Comparison of ENCODE assay signal across 18 cellular contexts in the genomic region with DNA sequence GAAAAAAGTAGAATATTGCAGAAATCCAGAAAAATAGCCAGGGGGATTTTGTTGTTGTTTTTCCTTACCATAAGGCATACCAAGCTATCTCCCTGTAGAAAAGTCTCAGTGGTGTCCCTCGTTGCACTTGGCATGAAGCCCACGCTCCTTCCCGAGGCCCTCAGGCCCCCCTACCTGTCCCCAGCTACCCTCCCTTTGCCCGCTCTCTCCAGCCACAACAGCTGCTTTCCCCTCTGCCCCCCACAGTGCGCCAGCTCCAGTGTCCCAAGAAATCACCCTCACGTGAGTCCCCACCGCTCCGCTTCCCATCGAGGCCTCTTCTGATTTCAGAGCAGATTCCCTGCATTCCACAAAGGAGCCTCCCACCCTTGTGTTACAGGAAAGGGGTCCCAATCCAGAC. TPM values are rescaled to one million over a fixed set of nuclear protein-coding genes. Genes with fewer than 3 reads are reported as not detected.
DNase-seq lines count a peak whose midpoint lies in the region; ATAC-seq and TF ChIP-seq lines count a peak whose summit lies in the region.
"Had no signal": no experiment of that assay in that cellular context is flagged by ENCODE, and none has a peak within 500 bp of the region (broad histone marks: within the 10 kb centered on the region; RNA-seq: fewer than 3 reads in every experiment).

No MANE protein-coding gene starts in this region.

- H3K4me1 ChIP-seq in osteoblast (ENCODE audit: insufficient read depth, low read length) (no peaks in the 10 kb centered on the region), psoas muscle (no peaks in the 10 kb centered on the region)
- H3K4me1 ChIP-seq: A549 had no signal

- no peak overlapping the region for H3K4me2 ChIP-seq in osteoblast (ENCODE audit: insufficient read depth, low read length)
- H3K4me2 ChIP-seq: A549 had no signal

- H3K27ac ChIP-seq in osteoblast (ENCODE audit: low read depth, low read length) (no peak overlapping the region), psoas muscle (no peak overlapping the region)
- H3K27ac ChIP-seq: 22Rv1, A549, C4-2B, HL-60 had no signal

- no peak overlapping the region for H3K4me3 Mint-ChIP-seq in CD14-positive monocyte
- no peak overlapping the region for H3K4me3 Mint-ChIP-seq in WTC11
- H3K4me3 Mint-ChIP-seq in nephron progenitor cell, result no peak overlapping the region
- H3K4me3 Mint-ChIP-seq: CD4-positive, alpha-beta memory T cell had no signal

- WGBS in psoas muscle, 3 donors, result 71 to 72% (median 71%) methylated on average over 9 of the region's 9 CpGs

- H3K9me3 ChIP-seq in osteoblast (ENCODE audit: low read depth, low read length) (no peaks in the 10 kb centered on the region), psoas muscle (no peaks in the 10 kb centered on the region)
- H3K9me3 ChIP-seq: A549 had no signal

- H3K27ac Mint-ChIP-seq in CD14-positive monocyte (peak overlapping the region in 5 of 7 donors; percentile 50 to 80 (median 66)), WTC11 (peak overlapping the region; percentile 72; the same call in 1 of the 2 replicates), nephron progenitor cell (peak overlapping the region; percentile 57)
- H3K27ac Mint-ChIP-seq: CD4-positive, alpha-beta memory T cell had no signal

- POLR2A ChIA-PET in WTC11 (lab: Charles Lee), result no interaction called here

- TF ChIP-seq CTCF in CD14-positive monocyte (IDR thresholded peaks at IDR 0.05), result no peak
- no peak for TF ChIP-seq CTCF in WTC11 (IDR thresholded peaks at IDR 0.05)
- no peak for TF ChIP-seq CTCF in nephron progenitor cell (IDR thresholded peaks at IDR 0.05)
- TF ChIP-seq CTCF in osteoblast (IDR thresholded peaks at IDR 0.05; ENCODE audit: extremely low read depth, low read depth, low read length), result no peak
- TF ChIP-seq CTCF in psoas muscle (IDR thresholded peaks at IDR 0.05), result no peak

- peaks cover 54% of the 10 kb centered on the region for H4K20me1 ChIP-seq in osteoblast (ENCODE audit: insufficient read depth, low read length)

- H3K4me3 ChIP-seq in osteoblast (ENCODE audit: insufficient read depth, low read length) (no peak overlapping the region), psoas muscle (no peak overlapping the region)
- H3K4me3 ChIP-seq: A549 had no signal

- H3K9me3 Mint-ChIP-seq in CD14-positive monocyte (no peaks in the 10 kb centered on the region), WTC11 (no peaks in the 10 kb centered on the region), nephron progenitor cell (no peaks in the 10 kb centered on the region)

- H3K79me2 ChIP-seq in osteoblast (ENCODE audit: insufficient read depth, low read length), result peaks cover 6% of the 10 kb centered on the region

- H3K4me1 Mint-ChIP-seq in CD14-positive monocyte (peaks cover 75% of the 10 kb centered on the region), WTC11 (peaks cover 20% of the 10 kb centered on the region), nephron progenitor cell (peaks cover 15% of the 10 kb centered on the region)

- H3K36me3 Mint-ChIP-seq in CD14-positive monocyte (peaks cover 60 to 89% of the 10 kb centered on the region in 2 donors), WTC11 (peaks cover 20% of the 10 kb centered on the region), nephron progenitor cell (ENCODE audit: low read depth) (peaks cover 6% of the 10 kb centered on the region)

- H2AFZ ChIP-seq in osteoblast (ENCODE audit: low read length), result no peak overlapping the region

- DNase-seq in CD14-positive monocyte (ENCODE audit: low spot score) (no peak), WTC11 (ENCODE audit: low spot score) (no peak), nephron progenitor cell (no peak), osteoblast (ENCODE audit: insufficient read length, low spot score, missing footprints) (peak; percentile 43), cerebellum (ENCODE audit: low spot score) (no peak), psoas muscle (no peak)
- DNase-seq: AML-193; CD4-positive, alpha-beta memory T cell; DMS79 treated with DMSO at 0.1 percent for 48 hours; GF-D8; GOT3; H7 had no signal

- intact Hi-C loops in CD14-positive monocyte (cut with micrococcal nuclease) (no loop called here), psoas muscle (cut with DNase I) (no loop called here)

- H3K36me3 ChIP-seq in osteoblast (ENCODE audit: insufficient read depth, low read length), result peaks cover 13% of the 10 kb centered on the region
- peaks cover 3 to 45% of the 10 kb centered on the region in 2 donors for H3K36me3 ChIP-seq in psoas muscle (ENCODE audit: insufficient read depth in 1 of 2, low read depth in 1 of 2)

- CTCF ChIA-PET in WTC11 (lab: Charles Lee), result no interaction called here

- peaks cover 0 to 1% (median 0%) of the 10 kb centered on the region in 3 donors for H3K27me3 Mint-ChIP-seq in CD14-positive monocyte (ENCODE audit: low read depth in 3 of 3)
- no peaks in the 10 kb centered on the region for H3K27me3 Mint-ChIP-seq in WTC11 (ENCODE audit: low read depth)
- H3K27me3 Mint-ChIP-seq in nephron progenitor cell (ENCODE audit: low read depth, poor library complexity), result peaks cover 2% of the 10 kb centered on the region
- H3K27me3 Mint-ChIP-seq: CD4-positive, alpha-beta memory T cell had no signal

- H3K27me3 ChIP-seq in osteoblast (ENCODE audit: insufficient read depth, low read length) (no peaks in the 10 kb centered on the region), psoas muscle (ENCODE audit: insufficient read depth in 3 of 3, low read length in 2 of 3) (no peaks in the 10 kb centered on the region)

- no peak for ATAC-seq in WTC11
- no peak for ATAC-seq in GM19395 (IDR thresholded peaks at IDR 0.05; ENCODE audit: unreplicated experiment)
- ATAC-seq in psoas muscle, result no peak
- ATAC-seq: A549 had no signal

TF ChIP-seq in WTC11, 78 proteins besides CTCF, POLR2A, EP300 and RAD21 (continues in another document):
- TF ChIP-seq, protein P1, sequence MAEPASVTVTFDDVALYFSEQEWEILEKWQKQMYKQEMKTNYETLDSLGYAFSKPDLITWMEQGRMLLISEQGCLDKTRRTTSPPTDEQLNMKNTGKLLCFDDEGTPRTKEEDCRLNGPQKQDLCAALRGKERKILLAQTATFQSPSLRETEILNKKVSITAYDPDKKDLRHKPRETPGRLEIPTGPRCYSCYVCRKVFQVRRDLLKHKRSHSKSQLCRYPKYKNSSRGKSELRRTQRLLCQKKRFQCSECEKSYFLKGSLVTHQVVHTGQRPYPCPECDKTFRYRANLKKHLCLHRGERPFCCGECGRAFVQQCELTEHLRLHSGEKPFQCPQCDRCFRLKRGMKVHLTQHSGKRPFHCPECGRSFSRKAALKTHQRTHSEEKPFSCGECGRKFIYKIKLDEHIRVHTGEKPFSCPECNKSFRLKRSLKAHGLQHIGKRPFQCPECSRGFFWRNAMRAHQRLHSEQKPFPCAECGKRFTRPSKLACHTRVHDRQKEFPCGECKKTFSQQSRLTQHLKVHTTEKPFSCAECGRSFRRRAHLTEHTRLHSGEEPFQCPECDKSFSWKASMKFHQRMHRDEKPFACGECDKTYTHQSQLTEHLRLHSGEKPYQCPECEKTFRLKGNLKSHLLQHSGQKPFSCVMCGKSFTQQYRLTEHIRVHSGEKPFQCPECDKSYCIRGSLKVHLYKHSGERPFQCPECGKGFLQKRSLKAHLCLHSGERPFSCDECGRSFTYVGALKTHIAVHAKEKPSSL (CRISPR knock-in tag; conservative IDR thresholded peaks at IDR 0.05), result no peak
- TF ChIP-seq ZBTB21 (CRISPR knock-in tag; IDR thresholded peaks at IDR 0.05; ENCODE audit: borderline replicate concordance) (no peak), HMGA2 (CRISPR knock-in tag; IDR thresholded peaks at IDR 0.05) (no peak)
- TF ChIP-seq, protein P2, sequence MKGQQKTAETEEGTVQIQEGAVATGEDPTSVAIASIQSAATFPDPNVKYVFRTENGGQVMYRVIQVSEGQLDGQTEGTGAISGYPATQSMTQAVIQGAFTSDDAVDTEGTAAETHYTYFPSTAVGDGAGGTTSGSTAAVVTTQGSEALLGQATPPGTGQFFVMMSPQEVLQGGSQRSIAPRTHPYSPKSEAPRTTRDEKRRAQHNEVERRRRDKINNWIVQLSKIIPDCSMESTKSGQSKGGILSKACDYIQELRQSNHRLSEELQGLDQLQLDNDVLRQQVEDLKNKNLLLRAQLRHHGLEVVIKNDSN (CRISPR knock-in tag; IDR thresholded peaks at IDR 0.05), result no peak

RNA-seq across cellular contexts. Expression of a gene that starts 8.4 kb away (rescaled TPM):
- polyA plus RNA-seq in CD14-positive monocyte (100 to 1,000 TPM; 842 to 938 TPM), psoas muscle (100 to 1,000 TPM in 2 of 3 donors, 10 to 100 TPM in 1; 36.9 to 179 (median 138) TPM)
- total RNA-seq in WTC11 (2021) (81.6 to 102 TPM (median 101 TPM) in 3 replicates), osteoblast (47.7 and 56.5 TPM in 2 replicates), cerebellum (7.7 TPM), psoas muscle (10 to 100 TPM; 28.5 to 46.0 (median 42.2) TPM)

RNA-seq across cellular contexts. Expression of a gene that starts 17.7 kb away (rescaled TPM):
- polyA plus RNA-seq in CD14-positive monocyte (not detected), psoas muscle (1 to 10 TPM; 1.9 to 2.5 (median 2.1) TPM)
- total RNA-seq in WTC11 (2021) (1.2 to 3.1 TPM (median 2.8 TPM) in 3 replicates), osteoblast (under 0.01 TPM in 1 of 2 replicates, not detected in the other), cerebellum (not detected), psoas muscle (1 to 10 TPM; 1.8 to 5.3 (median 3.4) TPM)
- total RNA-seq: CD4-positive, alpha-beta memory T cell; HT1080 had no signal
- polyA plus RNA-seq: A549; CD4-positive, alpha-beta memory T cell had no signal

RNA-seq across cellular contexts. Expression of a gene that starts 52.8 kb away (rescaled TPM):
- under 1 TPM; 0.14 to 0.18 TPM for polyA plus RNA-seq in CD14-positive monocyte
- 12.0 to 13.4 TPM (median 13.3 TPM) in 3 replicates for total RNA-seq in WTC11 (2021)
- total RNA-seq in osteoblast, result under 0.01 TPM in 2 replicates
- total RNA-seq in cerebellum, result 63.6 TPM
- total RNA-seq in psoas muscle, result under 1 TPM in 1 of 4 donors, not detected in 3; 0.04 TPM
- under 1 TPM in 2 of 3 donors, not detected in 1; 0.01 to 0.65 TPM for polyA plus RNA-seq in psoas muscle

Comparison
In these comparisons a context has a peak if more than half of its experiments do, and no peak if none do; other contexts are left out.
1. RNA of a gene that starts 52.8 kb away (total RNA-seq): 63.6 TPM in cerebellum (single experiment) and 12.0 to 13.4 TPM in WTC11; 0.04 TPM in psoas muscle and under 0.01 TPM in osteoblast; every median in the first group is over 10 times any median in the second.
2. Peak in every context shown above with its lines, with median percentiles within 50 percentile points of each other: H3K27ac Mint-ChIP-seq.